9 cellular contexts compared by ENCODE assay signal in genomic region chr7:149598721-149599308, GRCh38.
DNase-seq lines count a peak whose midpoint lies in the region; ATAC-seq and TF ChIP-seq lines count a peak whose summit lies in the region.
"Had no signal": no experiment of that assay in that cellular context is flagged by ENCODE, and none has a peak within 500 bp of the region (broad histone marks: within the 10 kb centered on the region; RNA-seq: fewer than 3 reads in every experiment).

No MANE protein-coding gene starts in this region.

- intact Hi-C loops in Caco-2 (cut with micrococcal nuclease; ENCODE audit: unreplicated experiment), result loop anchor here (1.0 kb wide), 1 partner anchor 289 kb away; no protein-coding TSS in a partner anchor

- no peaks in the 10 kb centered on the region for H3K9me3 ChIP-seq in Caco-2

- BruUV-seq in Caco-2 (replicated peaks; lab: Mats Ljungman, UMichigan), result no TSS peak

- no peak overlapping the region for H3K4me3 ChIP-seq in Caco-2 (ENCODE audit: low read depth, low read length)
- H3K4me3 ChIP-seq in epithelial cell of esophagus (ENCODE audit: low read length), result no peak overlapping the region
- no peak overlapping the region for H3K4me3 ChIP-seq in coronary artery

- no peaks in the 10 kb centered on the region for H3K4me1 Mint-ChIP-seq in Caco-2 (ENCODE audit: low read depth, unreplicated experiment)

- no peaks in the 10 kb centered on the region; the same call in 1 of the 2 replicates for H3K36me3 ChIP-seq in Caco-2 (ENCODE audit: control insufficient read depth, insufficient read depth, low read length)

- no peak overlapping the region for H3K4me3 Mint-ChIP-seq in Caco-2 (ENCODE audit: unreplicated experiment)

- peak; percentile 29 for ATAC-seq in GM21526 (IDR thresholded peaks at IDR 0.05; ENCODE audit: low FRiP score, unreplicated experiment)
- ATAC-seq in GM19455 (IDR thresholded peaks at IDR 0.05; ENCODE audit: unreplicated experiment), result no peak

- POLR2A ChIA-PET in Caco-2 (lab: Charles Lee), result no interaction called here

- H3K27ac Mint-ChIP-seq in Caco-2 (ENCODE audit: unreplicated experiment), result no peak overlapping the region

- no peaks in the 10 kb centered on the region for H3K27me3 Mint-ChIP-seq in Caco-2 (ENCODE audit: insufficient read depth, unreplicated experiment)

- DNase-seq in Caco-2, result peak; percentile 46 to 49
- peak; percentile 16 for DNase-seq in OCI-M1 (lab: John Stamatoyannopoulos, UW)
- peak; percentile 69 for DNase-seq in epithelial cell of esophagus (ENCODE audit: low read depth)
- DNase-seq in non-pigmented ciliary epithelial cell (ENCODE audit: low read depth), result peak; percentile 18
- no peak for DNase-seq in coronary artery (ENCODE audit: low spot score)
- DNase-seq in epidermal melanocyte (ENCODE audit: insufficient read length, low spot score), result no peak
- DNase-seq: left cardiac atrium had no signal

- peaks cover 75% of the 10 kb centered on the region for H3K36me3 Mint-ChIP-seq in Caco-2 (ENCODE audit: insufficient read depth, unreplicated experiment)

- no peaks in the 10 kb centered on the region for H3K9me3 Mint-ChIP-seq in Caco-2 (ENCODE audit: unreplicated experiment)

- peak; percentile 26 to 44 for TF ChIP-seq CTCF in Caco-2 (IDR thresholded peaks at IDR 0.05; ENCODE audit: insufficient read depth in 1 of 2, low read depth in 1 of 2, low read length in 1 of 2, severe bottlenecking in 1 of 2, unreplicated experiment in 1 of 2)
- peak; percentile 75 for TF ChIP-seq CTCF in epithelial cell of esophagus (IDR thresholded peaks at IDR 0.05; ENCODE audit: insufficient read depth, low read depth, low read length, missing control alignments)
- TF ChIP-seq CTCF in coronary artery (IDR thresholded peaks at IDR 0.05), result no peak

- H3K27me3 ChIP-seq in Caco-2 (replicated peaks; ENCODE audit: control insufficient read depth, insufficient read depth, low read length), result no peaks in the 10 kb centered on the region

- no peaks in the 10 kb centered on the region for H3K4me1 ChIP-seq in Caco-2

- CTCF ChIA-PET in Caco-2 (lab: Charles Lee), result interaction anchor here (1.1 kb wide), 2 partner anchors 139 to 269 kb away, joined by 3 read pairs; no protein-coding TSS in a partner anchor

- H3K27ac ChIP-seq in coronary artery, result no peak overlapping the region

Comparison
In these comparisons a context has a peak if more than half of its experiments do, and no peak if none do; other contexts are left out.
1. DNase-seq: peak in Caco-2 (2 of 2), OCI-M1 (single experiment), epithelial cell of esophagus (single experiment) and non-pigmented ciliary epithelial cell (single experiment); none in coronary artery (single experiment) and epidermal melanocyte (single experiment).